9 cellular contexts compared by ENCODE assay signal in genomic region chr15:63466378-63467192, GRCh38. TPM values are rescaled to one million over a fixed set of nuclear protein-coding genes. Genes with fewer than 3 reads are reported as not detected.
A peak's percentile ranks its signal among the peaks of the same experiment; 100 is the strongest.
DNase-seq lines count a peak whose midpoint lies in the region; ATAC-seq and TF ChIP-seq lines count a peak whose summit lies in the region.
"Had no signal": no experiment of that assay in that cellular context is flagged by ENCODE, and none has a peak within 500 bp of the region (broad histone marks: within the 10 kb centered on the region; RNA-seq: fewer than 3 reads in every experiment).

No MANE protein-coding gene starts in this region.

- H3K4me3 Mint-ChIP-seq in natural killer cell: no peak overlapping the region

- no peak overlapping the region for H3K27ac Mint-ChIP-seq in natural killer cell

- H3K4me1 Mint-ChIP-seq in natural killer cell: peaks cover 0 to 9% of the 10 kb centered on the region in 2 donors

- TF ChIP-seq CTCF in esophagus muscularis mucosa (IDR thresholded peaks at IDR 0.05) (peak; percentile 53 to 71 (median 65)), natural killer cell (IDR thresholded peaks at IDR 0.05) (peak; percentile 74)

- peak; percentile 72 for ATAC-seq in HG03108 (IDR thresholded peaks at IDR 0.05; ENCODE audit: unreplicated experiment)
- peak; percentile 86 to 97 (median 97) for ATAC-seq in natural killer cell
- no peak for ATAC-seq in HG02759 (IDR thresholded peaks at IDR 0.05; ENCODE audit: unreplicated experiment)

- no peaks in the 10 kb centered on the region for H3K9me3 Mint-ChIP-seq in natural killer cell

- H3K9me3 ChIP-seq in esophagus muscularis mucosa: no peaks in the 10 kb centered on the region

- intact Hi-C loops in esophagus muscularis mucosa (cut with DNase I): loop anchor here (5.0 kb wide), 1 partner anchor 131 kb away; the partner anchor contains the start of gene FBXL22
- intact Hi-C loops in natural killer cell (cut with micrococcal nuclease): loop anchor here (1.0 to 5.0 kb wide), 3 partner anchors 41 to 601 kb away; no protein-coding TSS in a partner anchor

- no peak overlapping the region for H3K4me3 ChIP-seq in esophagus muscularis mucosa

- DNase-seq in NK-92 treated with Interleukin-12 subunit alpha and Interleukin-12 subunit beta, amount 100 ng/mL, for 24 hours (lab: John Stamatoyannopoulos, UW): peak; percentile 34
- DNase-seq in NK-92 (lab: John Stamatoyannopoulos, UW; ENCODE audit: unreplicated experiment) (no peak), NCI-H748 treated with DMSO at 0.1 percent for 48 hours (lab: John Stamatoyannopoulos, UW) (peak; percentile 67), esophagus muscularis mucosa (ENCODE audit: extremely low spot score) (no peak), natural killer cell (peak; percentile 26)
- peak; percentile 42 for DNase-seq in activated CD8-positive, alpha-beta memory T cell treated with anti-CD3 and anti-CD28 coated beads, Interleukin-2, amount 50 U/mL, for 4 hours

- H3K27me3 ChIP-seq in esophagus muscularis mucosa: no peaks in the 10 kb centered on the region

- H3K27ac ChIP-seq in esophagus muscularis mucosa (replicated peaks in 1 of 4): no peak overlapping the region
- H3K27ac ChIP-seq: epithelial cell of prostate had no signal

- peaks cover 11 to 55% (median 52%) of the 10 kb centered on the region in 4 donors for H3K4me1 ChIP-seq in esophagus muscularis mucosa

- no peak for TF ChIP-seq POLR2A in esophagus muscularis mucosa (IDR thresholded peaks at IDR 0.05; ENCODE audit: low read depth)

- TF ChIP-seq EP300 in esophagus muscularis mucosa (IDR thresholded peaks at IDR 0.05): no peak

- no peaks in the 10 kb centered on the region for H3K36me3 ChIP-seq in esophagus muscularis mucosa

- no peaks in the 10 kb centered on the region for H3K36me3 Mint-ChIP-seq in natural killer cell

- WGBS in esophagus muscularis mucosa: 22% methylated on average over 7 of the region's 8 CpGs

- peaks cover 6 to 23% of the 10 kb centered on the region in 2 donors for H3K27me3 Mint-ChIP-seq in natural killer cell (ENCODE audit: low read depth in 2 of 2)

RNA-seq across cellular contexts. Expression of gene USP3, which starts 37.8 kb away (rescaled TPM):
- total RNA-seq in esophagus muscularis mucosa: 10 to 100 TPM; 40.1 to 46.5 (median 41.3) TPM
- total RNA-seq in natural killer cell: 100 to 1,000 TPM; 163 to 187 (median 169) TPM

Comparison
In these comparisons a context has a peak if more than half of its experiments do, and no peak if none do; other contexts are left out.
1. DNase-seq: peak in NK-92 treated with Interleukin-12 subunit alpha and Interleukin-12 subunit beta, amount 100 ng/mL, for 24 hours (single experiment), NCI-H748 treated with DMSO at 0.1 percent for 48 hours (single experiment), activated CD8-positive, alpha-beta memory T cell treated with anti-CD3 and anti-CD28 coated beads, Interleukin-2, amount 50 U/mL, for 4 hours (single experiment) and natural killer cell (single experiment); none in NK-92 (single experiment) and esophagus muscularis mucosa (single experiment).